1 cellular context compared by ENCODE assay signal in genomic region chr13:33204130-33204927, GRCh38.
TF ChIP-seq lines count a peak whose summit lies in the region.

No MANE protein-coding gene starts in this region.

TF ChIP-seq in GM12878, 131 proteins besides CTCF, POLR2A, EP300 and RAD21 (continued from another document and continues in another):
- TF ChIP-seq ZBTB4 (CRISPR knock-in tag; IDR thresholded peaks at IDR 0.05) (no peak), NR2C2 (IDR thresholded peaks at IDR 0.05; ENCODE audit: borderline replicate concordance, control insufficient read depth, insufficient read length, low read depth) (no peak), CBX5 (IDR thresholded peaks at IDR 0.05; ENCODE audit: low read depth) (no peak), RFX5 (IDR thresholded peaks at IDR 0.05; ENCODE audit: low read depth, low read length) (no peak), IRF4 (IDR thresholded peaks at IDR 0.05; ENCODE audit: low read depth, low read length) (no peak), PML (IDR thresholded peaks at IDR 0.05; ENCODE audit: low read length) (no peak), NFYA (IDR thresholded peaks at IDR 0.05; ENCODE audit: borderline replicate concordance, low read depth, low read length) (no peak), JUND (IDR thresholded peaks at IDR 0.05; ENCODE audit: low read depth, low read length) (no peak), CHD4 (IDR thresholded peaks at IDR 0.05) (no peak), TCF12 (IDR thresholded peaks at IDR 0.05; ENCODE audit: low read depth, low read length) (no peak), BCL11A (IDR thresholded peaks at IDR 0.05; ENCODE audit: low read depth, low read length) (no peak), ZSCAN29 (IDR thresholded peaks at IDR 0.05) (no peak), PAX5 (IDR thresholded peaks at IDR 0.05; ENCODE audit: borderline replicate concordance, low read depth, low read length) (no peak), IKZF2 (IDR thresholded peaks at IDR 0.05) (peak in 1 of 2 experiments; percentile 66; a peak in 3 of 4 replicates), KAT2A (conservative IDR thresholded peaks at IDR 0.05; ENCODE audit: control insufficient read depth, low read depth, low read length) (no peak), CEBPB (IDR thresholded peaks at IDR 0.05; ENCODE audit: borderline replicate concordance in 1 of 2, low read depth in 2 of 2, low read length in 2 of 2) (no peak), CHD1 (IDR thresholded peaks at IDR 0.05; ENCODE audit: low read depth, low read length) (no peak; the same call in 1 of the 2 replicates), ZNF384 (IDR thresholded peaks at IDR 0.05; ENCODE audit: borderline replicate concordance, low read depth, low read length) (no peak), SMAD5 (IDR thresholded peaks at IDR 0.05; ENCODE audit: low read depth) (0 out of 2 replicates have a peak, but pooled peaks have one; percentile 29), ESRRA (IDR thresholded peaks at IDR 0.05; ENCODE audit: low read length) (no peak), RAD51 (IDR thresholded peaks at IDR 0.05) (peak; percentile 86), CEBPZ (IDR thresholded peaks at IDR 0.05; ENCODE audit: low read depth, low read length) (no peak), HSF1 (IDR thresholded peaks at IDR 0.05; ENCODE audit: low read depth, low read length) (no peak), FOXM1 (IDR thresholded peaks at IDR 0.05; ENCODE audit: low read depth, low read length) (no peak)
- TF ChIP-seq, protein P1, sequence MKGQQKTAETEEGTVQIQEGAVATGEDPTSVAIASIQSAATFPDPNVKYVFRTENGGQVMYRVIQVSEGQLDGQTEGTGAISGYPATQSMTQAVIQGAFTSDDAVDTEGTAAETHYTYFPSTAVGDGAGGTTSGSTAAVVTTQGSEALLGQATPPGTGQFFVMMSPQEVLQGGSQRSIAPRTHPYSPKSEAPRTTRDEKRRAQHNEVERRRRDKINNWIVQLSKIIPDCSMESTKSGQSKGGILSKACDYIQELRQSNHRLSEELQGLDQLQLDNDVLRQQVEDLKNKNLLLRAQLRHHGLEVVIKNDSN (IDR thresholded peaks at IDR 0.05; ENCODE audit: borderline replicate concordance, extremely low read length, insufficient read depth, low read depth, low read length): no peak
- TF ChIP-seq, protein P2, sequence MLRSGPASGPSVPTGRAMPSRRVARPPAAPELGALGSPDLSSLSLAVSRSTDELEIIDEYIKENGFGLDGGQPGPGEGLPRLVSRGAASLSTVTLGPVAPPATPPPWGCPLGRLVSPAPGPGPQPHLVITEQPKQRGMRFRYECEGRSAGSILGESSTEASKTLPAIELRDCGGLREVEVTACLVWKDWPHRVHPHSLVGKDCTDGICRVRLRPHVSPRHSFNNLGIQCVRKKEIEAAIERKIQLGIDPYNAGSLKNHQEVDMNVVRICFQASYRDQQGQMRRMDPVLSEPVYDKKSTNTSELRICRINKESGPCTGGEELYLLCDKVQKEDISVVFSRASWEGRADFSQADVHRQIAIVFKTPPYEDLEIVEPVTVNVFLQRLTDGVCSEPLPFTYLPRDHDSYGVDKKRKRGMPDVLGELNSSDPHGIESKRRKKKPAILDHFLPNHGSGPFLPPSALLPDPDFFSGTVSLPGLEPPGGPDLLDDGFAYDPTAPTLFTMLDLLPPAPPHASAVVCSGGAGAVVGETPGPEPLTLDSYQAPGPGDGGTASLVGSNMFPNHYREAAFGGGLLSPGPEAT (IDR thresholded peaks at IDR 0.05; ENCODE audit: low read depth): no peak
- TF ChIP-seq, protein P3, sequence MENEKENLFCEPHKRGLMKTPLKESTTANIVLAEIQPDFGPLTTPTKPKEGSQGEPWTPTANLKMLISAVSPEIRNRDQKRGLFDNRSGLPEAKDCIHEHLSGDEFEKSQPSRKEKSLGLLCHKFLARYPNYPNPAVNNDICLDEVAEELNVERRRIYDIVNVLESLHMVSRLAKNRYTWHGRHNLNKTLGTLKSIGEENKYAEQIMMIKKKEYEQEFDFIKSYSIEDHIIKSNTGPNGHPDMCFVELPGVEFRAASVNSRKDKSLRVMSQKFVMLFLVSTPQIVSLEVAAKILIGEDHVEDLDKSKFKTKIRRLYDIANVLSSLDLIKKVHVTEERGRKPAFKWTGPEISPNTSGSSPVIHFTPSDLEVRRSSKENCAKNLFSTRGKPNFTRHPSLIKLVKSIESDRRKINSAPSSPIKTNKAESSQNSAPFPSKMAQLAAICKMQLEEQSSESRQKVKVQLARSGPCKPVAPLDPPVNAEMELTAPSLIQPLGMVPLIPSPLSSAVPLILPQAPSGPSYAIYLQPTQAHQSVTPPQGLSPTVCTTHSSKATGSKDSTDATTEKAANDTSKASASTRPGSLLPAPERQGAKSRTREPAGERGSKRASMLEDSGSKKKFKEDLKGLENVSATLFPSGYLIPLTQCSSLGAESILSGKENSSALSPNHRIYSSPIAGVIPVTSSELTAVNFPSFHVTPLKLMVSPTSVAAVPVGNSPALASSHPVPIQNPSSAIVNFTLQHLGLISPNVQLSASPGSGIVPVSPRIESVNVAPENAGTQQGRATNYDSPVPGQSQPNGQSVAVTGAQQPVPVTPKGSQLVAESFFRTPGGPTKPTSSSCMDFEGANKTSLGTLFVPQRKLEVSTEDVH (IDR thresholded peaks at IDR 0.05; ENCODE audit: low read depth, partially characterized antibody): no peak
- TF ChIP-seq, protein P4, sequence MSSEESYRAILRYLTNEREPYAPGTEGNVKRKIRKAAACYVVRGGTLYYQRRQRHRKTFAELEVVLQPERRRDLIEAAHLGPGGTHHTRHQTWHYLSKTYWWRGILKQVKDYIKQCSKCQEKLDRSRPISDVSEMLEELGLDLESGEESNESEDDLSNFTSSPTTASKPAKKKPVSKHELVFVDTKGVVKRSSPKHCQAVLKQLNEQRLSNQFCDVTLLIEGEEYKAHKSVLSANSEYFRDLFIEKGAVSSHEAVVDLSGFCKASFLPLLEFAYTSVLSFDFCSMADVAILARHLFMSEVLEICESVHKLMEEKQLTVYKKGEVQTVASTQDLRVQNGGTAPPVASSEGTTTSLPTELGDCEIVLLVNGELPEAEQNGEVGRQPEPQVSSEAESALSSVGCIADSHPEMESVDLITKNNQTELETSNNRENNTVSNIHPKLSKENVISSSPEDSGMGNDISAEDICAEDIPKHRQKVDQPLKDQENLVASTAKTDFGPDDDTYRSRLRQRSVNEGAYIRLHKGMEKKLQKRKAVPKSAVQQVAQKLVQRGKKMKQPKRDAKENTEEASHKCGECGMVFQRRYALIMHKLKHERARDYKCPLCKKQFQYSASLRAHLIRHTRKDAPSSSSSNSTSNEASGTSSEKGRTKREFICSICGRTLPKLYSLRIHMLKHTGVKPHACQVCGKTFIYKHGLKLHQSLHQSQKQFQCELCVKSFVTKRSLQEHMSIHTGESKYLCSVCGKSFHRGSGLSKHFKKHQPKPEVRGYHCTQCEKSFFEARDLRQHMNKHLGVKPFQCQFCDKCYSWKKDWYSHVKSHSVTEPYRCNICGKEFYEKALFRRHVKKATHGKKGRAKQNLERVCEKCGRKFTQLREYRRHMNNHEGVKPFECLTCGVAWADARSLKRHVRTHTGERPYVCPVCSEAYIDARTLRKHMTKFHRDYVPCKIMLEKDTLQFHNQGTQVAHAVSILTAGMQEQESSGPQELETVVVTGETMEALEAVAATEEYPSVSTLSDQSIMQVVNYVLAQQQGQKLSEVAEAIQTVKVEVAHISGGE (CRISPR knock-in tag; IDR thresholded peaks at IDR 0.05): no peak
- TF ChIP-seq, protein P5, sequence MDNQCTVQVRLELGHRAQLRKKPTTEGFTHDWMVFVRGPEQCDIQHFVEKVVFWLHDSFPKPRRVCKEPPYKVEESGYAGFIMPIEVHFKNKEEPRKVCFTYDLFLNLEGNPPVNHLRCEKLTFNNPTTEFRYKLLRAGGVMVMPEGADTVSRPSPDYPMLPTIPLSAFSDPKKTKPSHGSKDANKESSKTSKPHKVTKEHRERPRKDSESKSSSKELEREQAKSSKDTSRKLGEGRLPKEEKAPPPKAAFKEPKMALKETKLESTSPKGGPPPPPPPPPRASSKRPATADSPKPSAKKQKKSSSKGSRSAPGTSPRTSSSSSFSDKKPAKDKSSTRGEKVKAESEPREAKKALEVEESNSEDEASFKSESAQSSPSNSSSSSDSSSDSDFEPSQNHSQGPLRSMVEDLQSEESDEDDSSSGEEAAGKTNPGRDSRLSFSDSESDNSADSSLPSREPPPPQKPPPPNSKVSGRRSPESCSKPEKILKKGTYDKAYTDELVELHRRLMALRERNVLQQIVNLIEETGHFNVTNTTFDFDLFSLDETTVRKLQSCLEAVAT (IDR thresholded peaks at IDR 0.05): peak; percentile 86; the same call in 1 of the 2 replicates
- TF ChIP-seq, protein P6, sequence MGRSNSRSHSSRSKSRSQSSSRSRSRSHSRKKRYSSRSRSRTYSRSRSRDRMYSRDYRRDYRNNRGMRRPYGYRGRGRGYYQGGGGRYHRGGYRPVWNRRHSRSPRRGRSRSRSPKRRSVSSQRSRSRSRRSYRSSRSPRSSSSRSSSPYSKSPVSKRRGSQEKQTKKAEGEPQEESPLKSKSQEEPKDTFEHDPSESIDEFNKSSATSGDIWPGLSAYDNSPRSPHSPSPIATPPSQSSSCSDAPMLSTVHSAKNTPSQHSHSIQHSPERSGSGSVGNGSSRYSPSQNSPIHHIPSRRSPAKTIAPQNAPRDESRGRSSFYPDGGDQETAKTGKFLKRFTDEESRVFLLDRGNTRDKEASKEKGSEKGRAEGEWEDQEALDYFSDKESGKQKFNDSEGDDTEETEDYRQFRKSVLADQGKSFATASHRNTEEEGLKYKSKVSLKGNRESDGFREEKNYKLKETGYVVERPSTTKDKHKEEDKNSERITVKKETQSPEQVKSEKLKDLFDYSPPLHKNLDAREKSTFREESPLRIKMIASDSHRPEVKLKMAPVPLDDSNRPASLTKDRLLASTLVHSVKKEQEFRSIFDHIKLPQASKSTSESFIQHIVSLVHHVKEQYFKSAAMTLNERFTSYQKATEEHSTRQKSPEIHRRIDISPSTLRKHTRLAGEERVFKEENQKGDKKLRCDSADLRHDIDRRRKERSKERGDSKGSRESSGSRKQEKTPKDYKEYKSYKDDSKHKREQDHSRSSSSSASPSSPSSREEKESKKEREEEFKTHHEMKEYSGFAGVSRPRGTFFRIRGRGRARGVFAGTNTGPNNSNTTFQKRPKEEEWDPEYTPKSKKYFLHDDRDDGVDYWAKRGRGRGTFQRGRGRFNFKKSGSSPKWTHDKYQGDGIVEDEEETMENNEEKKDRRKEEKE (IDR thresholded peaks at IDR 0.05): no peak
